Comparison of ENCODE assay signal across 20 cellular contexts in genomic region chr1:151708891-151709290, GRCh38. TPM values are rescaled to one million over a fixed set of nuclear protein-coding genes. Genes with fewer than 3 reads are reported as not detected.
DNase-seq lines count a peak whose midpoint lies in the region; ATAC-seq and TF ChIP-seq lines count a peak whose summit lies in the region.
"Had no signal": no experiment of that assay in that cellular context is flagged by ENCODE, and none has a peak within 500 bp of the region (broad histone marks: within the 10 kb centered on the region; RNA-seq: fewer than 3 reads in every experiment).

No MANE protein-coding gene starts in this region.

- H3K4me2 ChIP-seq in OCI-LY7 (ENCODE audit: low read length), result no peak overlapping the region
- H3K4me2 ChIP-seq: GM23338 had no signal

- no peaks in the 10 kb centered on the region for H3K9me2 ChIP-seq in OCI-LY7 (ENCODE audit: insufficient read depth, low read length)

- no TSS peak for BruUV-seq in OCI-LY7 (replicated peaks; lab: Mats Ljungman, UMichigan)

- no peak overlapping the region for H2AFZ ChIP-seq in OCI-LY7 (ENCODE audit: low read length)
- H2AFZ ChIP-seq: GM23338 had no signal

- CTCF ChIA-PET in OCI-LY7 (lab: Charles Lee; ENCODE audit: unreplicated experiment), result no interaction called here

- no peaks in the 10 kb centered on the region for H4K20me1 ChIP-seq in OCI-LY7 (ENCODE audit: insufficient read depth, low read length)

- no peaks in the 10 kb centered on the region for H3K36me3 ChIP-seq in OCI-LY7 (ENCODE audit: insufficient read depth, low read length)

- H3K4me1 ChIP-seq in OCI-LY7 (ENCODE audit: insufficient read depth, low read length, poor library complexity, severe bottlenecking), result no peaks in the 10 kb centered on the region

- H3K4me3 ChIP-seq in OCI-LY7 (ENCODE audit: low read depth, low read length, poor library complexity, severe bottlenecking), result no peak overlapping the region
- H3K4me3 ChIP-seq: GM23338 had no signal

- intact Hi-C loops in cardiac septum (cut with DNase I) (no loop called here), Right ventricle myocardium superior (cut with DNase I) (no loop called here), OCI-LY7 (cut with micrococcal nuclease; ENCODE audit: unreplicated experiment) (no loop called here)

- H3K27ac ChIP-seq in caudate nucleus (ENCODE audit: low read depth, low read length), result peak overlapping the region; percentile 94
- H3K27ac ChIP-seq in temporal lobe (ENCODE audit: low read depth, low read length), result peak overlapping the region; percentile 71
- no peak overlapping the region for H3K27ac ChIP-seq in OCI-LY7 (ENCODE audit: low read depth, low read length, poor library complexity, severe bottlenecking)
- H3K27ac ChIP-seq: 22Rv1 had no signal

- POLR2A ChIA-PET in OCI-LY7 (lab: Charles Lee), result no interaction called here

- peak; percentile 50 for DNase-seq in cardiac septum (ENCODE audit: low spot score)
- DNase-seq in Right ventricle myocardium superior, result no peak
- DNase-seq in caudate nucleus (lab: John Stamatoyannopoulos, UW), result no peak
- peak; percentile 52 for DNase-seq in islet precursor cell
- DNase-seq in OCI-LY7 (ENCODE audit: low spot score), result no peak
- DNase-seq: C1 segment of cervical spinal cord; Calu3; CD4-positive, alpha-beta memory T cell; COR-L47; DMS53; DND-41; H9; HFFc6 had no signal

- ATAC-seq in Right ventricle myocardium superior (ENCODE audit: poor library complexity), result no peak
- ATAC-seq in GM18858 (IDR thresholded peaks at IDR 0.05; ENCODE audit: unreplicated experiment), result no peak
- ATAC-seq in HG03457 (IDR thresholded peaks at IDR 0.05; ENCODE audit: unreplicated experiment), result no peak
- ATAC-seq: GM23338 had no signal

- no peaks in the 10 kb centered on the region for H3K79me2 ChIP-seq in OCI-LY7 (ENCODE audit: insufficient read depth, low read depth, low read length)

- H3K9me3 ChIP-seq in OCI-LY7 (ENCODE audit: low read length), result no peaks in the 10 kb centered on the region

- no peak for TF ChIP-seq CTCF in OCI-LY7 (conservative IDR thresholded peaks at IDR 0.05; ENCODE audit: low read length)

RNA-seq across cellular contexts. Expression of gene CELF3, which starts 7.7 kb away (rescaled TPM):
- total RNA-seq in cardiac septum, result not detected
- total RNA-seq in Right ventricle myocardium superior, result not detected
- total RNA-seq in temporal lobe, result 52.4 TPM
- not detected in 2 replicates for total RNA-seq in OCI-LY7 (2014; rRNA removed; shearing (Covaris generic))
- not detected in 2 replicates for total RNA-seq in OCI-LY7 (2022)
- total RNA-seq: B cell; Calu3; CD4-positive, alpha-beta memory T cell; H4; HFFc6 had no signal

RNA-seq across cellular contexts. Expression of gene RIIAD1, which starts 12.4 kb away (rescaled TPM):
- total RNA-seq in cardiac septum (4.3 TPM), Right ventricle myocardium superior (8.3 TPM), temporal lobe (15.2 TPM), OCI-LY7 (2022) (not detected in 2 replicates)
- total RNA-seq in OCI-LY7 (2014; rRNA removed; shearing (Covaris generic)), result not detected in 2 replicates
- total RNA-seq: B cell; Calu3; CD4-positive, alpha-beta memory T cell; GM23338; H4; HFFc6 had no signal

RNA-seq across cellular contexts. Expression of gene MRPL9, which starts 54.4 kb away (rescaled TPM):
- total RNA-seq in cardiac septum (43.2 TPM), Right ventricle myocardium superior (45.0 TPM), temporal lobe (40.6 TPM), OCI-LY7 (2022) (99.3 and 107 TPM in 2 replicates)
- total RNA-seq in OCI-LY7 (2014; rRNA removed; shearing (Covaris generic)), result 98.6 and 101 TPM in 2 replicates

Comparison
In these comparisons a context has a peak if more than half of its experiments do, and no peak if none do; other contexts are left out.
1. DNase-seq: peak in cardiac septum (single experiment) and islet precursor cell (single experiment); none in Right ventricle myocardium superior (single experiment), caudate nucleus (0 of 61) and OCI-LY7 (single experiment).
2. RNA of gene CELF3, which starts 7.7 kb away (total RNA-seq): 52.4 TPM in temporal lobe (single experiment); not detected in cardiac septum (single experiment), not detected in Right ventricle myocardium superior (single experiment) and not detected in OCI-LY7; every median in the first group is over 10 times any median in the second.